ENCODE assay signal across 10 cellular contexts in the genomic region with DNA sequence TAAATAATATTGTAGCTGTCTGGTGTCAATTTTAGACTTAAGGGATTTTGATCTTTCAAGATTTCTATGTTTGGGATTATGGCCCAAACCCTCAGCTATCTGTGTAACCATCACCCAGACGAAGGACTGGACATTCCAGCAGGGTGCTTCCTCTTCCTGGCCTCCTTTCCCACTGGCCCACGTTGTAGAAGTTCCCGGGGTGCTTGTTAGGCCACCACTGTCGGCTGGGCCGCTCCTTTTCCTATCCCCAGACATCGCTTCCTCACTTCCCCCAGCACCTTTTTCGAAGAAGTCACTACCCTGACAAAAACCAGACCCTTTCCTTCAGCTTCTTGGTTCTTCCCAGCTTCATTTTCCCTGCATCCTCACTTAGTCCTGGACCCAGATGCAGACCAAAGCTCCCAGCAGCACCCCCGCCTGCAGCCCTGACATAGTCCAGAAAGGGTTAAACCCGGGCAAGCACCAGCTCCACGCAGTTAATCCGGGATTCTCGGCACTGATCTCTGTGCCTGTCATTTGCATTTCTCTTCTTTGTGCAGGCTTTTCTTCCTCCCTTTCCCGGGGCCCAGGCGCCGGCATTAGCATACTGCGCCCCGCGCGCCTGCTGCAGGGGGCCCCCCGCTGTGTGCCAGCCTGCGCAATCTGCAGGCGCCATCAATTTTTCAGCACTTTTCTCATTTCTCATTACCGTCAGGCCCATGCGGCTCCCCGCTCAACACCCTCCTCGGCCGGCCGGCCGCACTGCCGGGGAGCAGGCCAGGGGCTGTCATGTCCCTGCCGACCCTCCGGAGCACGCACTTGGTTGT.
DNase-seq lines count a peak whose midpoint lies in the region; ATAC-seq and TF ChIP-seq lines count a peak whose summit lies in the region.
"Had no signal": no experiment of that assay in that cellular context is flagged by ENCODE, and none has a peak within 500 bp of the region (broad histone marks: within the 10 kb centered on the region; RNA-seq: fewer than 3 reads in every experiment).

No MANE protein-coding gene starts in this region.

- H3K56ac ChIP-seq in mesendoderm (ENCODE audit: low read length) = peak overlapping the region; percentile 63

- ATAC-seq in HG03280 (IDR thresholded peaks at IDR 0.05; ENCODE audit: unreplicated experiment) = no peak

- H3K23ac ChIP-seq in mesendoderm (ENCODE audit: low read length) = no peak overlapping the region

- H4K8ac ChIP-seq in mesendoderm (ENCODE audit: low read depth, low read length) = no peak overlapping the region

- H3K4ac ChIP-seq in mesendoderm (ENCODE audit: low read depth, low read length) = no peak overlapping the region

- DNase-seq in cardiac muscle cell (ENCODE audit: low read depth in 1 of 2, low spot score in 1 of 2) (peak in 1 of 2 donors; percentile 37), right atrium auricular region (ENCODE audit: low spot score) (no peak), mesendoderm (peak; percentile 80), NCI-H2196 (lab: John Stamatoyannopoulos, UW; ENCODE audit: unreplicated experiment) (no peak), NCI-H1105 (lab: John Stamatoyannopoulos, UW) (no peak)
- DNase-seq in activated CD4-positive, alpha-beta T cell treated with anti-CD3 and anti-CD28 coated beads, Interleukin-2, amount 50 U/mL, for 48 hours = no peak
- DNase-seq: activated CD4-positive, alpha-beta T cell treated with anti-CD3 and anti-CD28 coated beads, Interleukin-2, amount 50 U/mL, for 4 hours; AML-193 had no signal

- H2BK15ac ChIP-seq in mesendoderm (replicated peaks; ENCODE audit: low read depth) = no peak overlapping the region

- H3K4me1 ChIP-seq in cardiac muscle cell (ENCODE audit: low read depth) (peaks cover 18% of the 10 kb centered on the region), right atrium auricular region (peaks cover 0 to 11% of the 10 kb centered on the region in 2 donors), mesendoderm (ENCODE audit: control insufficient read depth, low read depth, low read length) (peaks cover 10% of the 10 kb centered on the region)

- no peak overlapping the region for H4K5ac ChIP-seq in mesendoderm (ENCODE audit: low read length)

- H2AK5ac ChIP-seq in mesendoderm (ENCODE audit: low read length) = no peak overlapping the region

- H3K9ac ChIP-seq in mesendoderm (ENCODE audit: low read length) = peak overlapping the region; percentile 32

- peak overlapping the region; percentile 22 for H3K4me3 ChIP-seq in cardiac muscle cell
- peak overlapping the region in 1 of 2 donors; percentile 31 for H3K4me3 ChIP-seq in right atrium auricular region
- H3K4me3 ChIP-seq in mesendoderm (ENCODE audit: low read length) = no peak overlapping the region

- H2BK120ac ChIP-seq in mesendoderm (ENCODE audit: low read depth, low read length) = peak overlapping the region; percentile 18

- no CpG with 5 or more reads among the region's 33 CpGs for WGBS in mesendoderm (ENCODE audit: extremely low coverage, insufficient coverage, low lambda C conversion rate)

- H3K36me3 ChIP-seq in cardiac muscle cell (no peaks in the 10 kb centered on the region), right atrium auricular region (no peaks in the 10 kb centered on the region), mesendoderm (ENCODE audit: control insufficient read depth, insufficient read depth, low read length) (no peaks in the 10 kb centered on the region)

- H3K79me1 ChIP-seq in mesendoderm (ENCODE audit: low read length) = no peaks in the 10 kb centered on the region

- H3K79me2 ChIP-seq in mesendoderm (ENCODE audit: control insufficient read depth, insufficient read depth, low read length) = no peaks in the 10 kb centered on the region

- H3K9me3 ChIP-seq in cardiac muscle cell (ENCODE audit: low read depth) (no peaks in the 10 kb centered on the region), right atrium auricular region (no peaks in the 10 kb centered on the region)

- H3K27me3 ChIP-seq in cardiac muscle cell (no peaks in the 10 kb centered on the region), right atrium auricular region (no peaks in the 10 kb centered on the region), mesendoderm (ENCODE audit: insufficient read depth, low read length, poor library complexity) (no peaks in the 10 kb centered on the region)

- peak overlapping the region; percentile 30 for H3K4me2 ChIP-seq in mesendoderm (ENCODE audit: low read length)

- no peak overlapping the region for H2BK5ac ChIP-seq in mesendoderm (ENCODE audit: low read length)

- H3K27ac ChIP-seq in cardiac muscle cell (no peak overlapping the region), right atrium auricular region (no peak overlapping the region), cingulate gyrus (ENCODE audit: low read depth, low read length) (peak overlapping the region; percentile 19), mesendoderm (ENCODE audit: low read depth, low read length) (no peak overlapping the region)

- H3K18ac ChIP-seq in mesendoderm (ENCODE audit: low read length) = peak overlapping the region; percentile 16

- TF ChIP-seq CTCF in cardiac muscle cell (IDR thresholded peaks at IDR 0.05; ENCODE audit: low read depth, low read length) (no peak), right atrium auricular region (IDR thresholded peaks at IDR 0.05) (no peak)
